In genomic region chr4:610411-611261, GRCh38 we compare ENCODE assay signal across 12 cellular contexts. TPM values are rescaled to one million over a fixed set of nuclear protein-coding genes. Genes with fewer than 3 reads are reported as not detected.
DNase-seq lines count a peak whose midpoint lies in the region; ATAC-seq, FAIRE-seq and TF ChIP-seq lines count a peak whose summit lies in the region.
"Had no signal": no experiment of that assay in that cellular context is flagged by ENCODE, and none has a peak within 500 bp of the region (broad histone marks: within the 10 kb centered on the region; RNA-seq: fewer than 3 reads in every experiment).

No MANE protein-coding gene starts in this region.

- H3K4me3 Mint-ChIP-seq in MCF 10A (ENCODE audit: unreplicated experiment) (no peak overlapping the region), WTC11 (no peak overlapping the region)
- H3K4me3 Mint-ChIP-seq: activated naive CD8-positive, alpha-beta T cell had no signal

- H3K27ac Mint-ChIP-seq in MCF 10A (ENCODE audit: low read depth, unreplicated experiment) (peak overlapping the region; percentile 70), WTC11 (no peak overlapping the region)
- H3K27ac Mint-ChIP-seq: activated naive CD8-positive, alpha-beta T cell had no signal

- BruUV-seq in MCF 10A (replicated peaks; lab: Mats Ljungman, UMichigan) (no TSS peak), HepG2 (replicated peaks; lab: Mats Ljungman, UMichigan) (no TSS peak)

- ATAC-seq in HepG2 (peak; percentile 48), WTC11 (no peak)

- peaks cover 5% of the 10 kb centered on the region; the same call in 1 of the 2 replicates for H3K9me3 ChIP-seq in HepG2 (ENCODE audit: low read length)

- no peaks in the 10 kb centered on the region for H3K4me1 ChIP-seq in HepG2 (ENCODE audit: insufficient read depth, low read length)

- H3K4me3 ChIP-seq in HepG2 (replicated peaks in 1 of 3; ENCODE audit: insufficient read depth in 1 of 3, low read depth in 2 of 3, low read length in 3 of 3): no peak overlapping the region
- H3K4me3 ChIP-seq: skin epidermis had no signal

- TF ChIP-seq EP300 in Ishikawa (IDR thresholded peaks at IDR 0.05; ENCODE audit: borderline replicate concordance) (no peak), HepG2 (IDR thresholded peaks at IDR 0.05; ENCODE audit: low read depth in 2 of 2, low read length in 2 of 2) (no peak), HepG2 (CRISPR knock-in tag; IDR thresholded peaks at IDR 0.05; ENCODE audit: borderline replicate concordance) (no peak)

- no peaks in the 10 kb centered on the region for H4K20me1 ChIP-seq in HepG2 (ENCODE audit: insufficient read depth, low read length)

- DNase-seq in DMS 273 (lab: John Stamatoyannopoulos, UW; ENCODE audit: unreplicated experiment): peak; percentile 93
- DNase-seq in MCF 10A (ENCODE audit: unreplicated experiment): peak; percentile 96
- no peak for DNase-seq in HepG2 (ENCODE audit: low spot score)
- DNase-seq in superior temporal gyrus (ENCODE audit: extremely low spot score): no peak
- DNase-seq in HuH-7.5 (ENCODE audit: low spot score): no peak
- no peak for DNase-seq in stimulated activated CD4-positive, alpha-beta T cell treated with anti-CD3 and anti-CD28 coated beads, Interleukin-4, amount 100 ng/mL, for 1 hour
- no peak for DNase-seq in WTC11 (ENCODE audit: low spot score)
- DNase-seq: MV-4-11 had no signal

- no peaks in the 10 kb centered on the region for H3K79me2 ChIP-seq in HepG2 (ENCODE audit: insufficient read depth, low read length)

- TF ChIP-seq CTCF in MCF 10A (IDR thresholded peaks at IDR 0.05; ENCODE audit: unreplicated experiment) (no peak), HepG2 (CRISPR knock-in tag; IDR thresholded peaks at IDR 0.05) (0 out of 2 replicates have a peak, but pooled peaks have one; percentile 8), WTC11 (IDR thresholded peaks at IDR 0.05) (no peak)

- in situ Hi-C loops in HepG2 (cut with HindIII; ENCODE audit: extremely low pct_ligation_motif_present, low pct_unique_long_range_greater_than_20kb): no loop called here

- H3K9me3 Mint-ChIP-seq in MCF 10A (ENCODE audit: unreplicated experiment) (peaks cover 9% of the 10 kb centered on the region), WTC11 (peaks cover 4% of the 10 kb centered on the region; the same call in 1 of the 2 replicates)

- POLR2A ChIA-PET in MCF 10A (lab: Yijun Ruan, JAX): interaction anchor here (0.6 to 2.2 kb wide), 11 partner anchors 11 to 377 kb away, joined by 3 to 23 read pairs (median 4); partner anchors contain the start of genes ATP5ME, IDUA and MYL5
- POLR2A ChIA-PET in HepG2 (lab: Yijun Ruan, JAX): no interaction called here
- POLR2A ChIA-PET in WTC11 (lab: Charles Lee): interaction anchor here (0.6 kb wide), 1 partner anchor 52 kb away, joined by 3 read pairs; no protein-coding TSS in a partner anchor

- H3K27me3 ChIP-seq in HepG2 (ENCODE audit: control insufficient read depth in 1 of 2, insufficient read depth in 2 of 2, low read length in 2 of 2): peaks cover 6 to 66% of the 10 kb centered on the region in 2 experiments

- TF ChIP-seq POLR2A in HepG2 (IDR thresholded peaks at IDR 0.05; ENCODE audit: insufficient read depth in 1 of 2, low read depth in 2 of 2, low read length in 2 of 2): no peak

- CTCF ChIA-PET in MCF 10A (lab: Yijun Ruan, JAX): interaction anchor here (0.6 to 1.2 kb wide), 6 partner anchors 64 to 109 kb away, joined by 3 to 5 read pairs (median 3); partner anchors contain the start of genes ATP5ME and MYL5
- CTCF ChIA-PET in HepG2 (lab: Yijun Ruan, JAX; ENCODE audit: low intra/inter-chr PET ratio, low total read pairs): no interaction called here
- CTCF ChIA-PET in WTC11 (lab: Charles Lee): interaction anchor here (1.1 kb wide), 1 partner anchor 64 kb away, joined by 3 read pairs; the partner anchor contains the start of genes ATP5ME and MYL5

- H3K4me1 Mint-ChIP-seq in MCF 10A (ENCODE audit: insufficient read depth, unreplicated experiment): peaks cover 23% of the 10 kb centered on the region
- no peaks in the 10 kb centered on the region for H3K4me1 Mint-ChIP-seq in WTC11

- no peak for TF ChIP-seq RAD21 in Ishikawa (IDR thresholded peaks at IDR 0.05; ENCODE audit: low read depth)
- TF ChIP-seq RAD21 in HepG2 (CRISPR knock-in tag; IDR thresholded peaks at IDR 0.05): no peak

- intact Hi-C loops in MCF 10A (cut with micrococcal nuclease) (no loop called here), HepG2 (cut with micrococcal nuclease; ENCODE audit: unreplicated experiment) (no loop called here)

- no peak overlapping the region for H3K4me2 ChIP-seq in HepG2 (ENCODE audit: low read depth, low read length)

- H3K36me3 ChIP-seq in HepG2 (replicated peaks in 1 of 2; ENCODE audit: control insufficient read depth in 1 of 2, insufficient read depth in 2 of 2, low read length in 2 of 2): no peaks in the 10 kb centered on the region

- no peak overlapping the region for H3K27ac ChIP-seq in HepG2 (ENCODE audit: extremely low read length, insufficient read depth, low read length)
- H3K27ac ChIP-seq: skin epidermis had no signal

- FAIRE-seq in HepG2 (lab: Jason Lieb, UNC): no peak

- H3K36me3 Mint-ChIP-seq in MCF 10A (ENCODE audit: insufficient read depth, unreplicated experiment): peaks cover 6% of the 10 kb centered on the region
- H3K36me3 Mint-ChIP-seq in WTC11: no peaks in the 10 kb centered on the region
- H3K36me3 Mint-ChIP-seq: activated naive CD8-positive, alpha-beta T cell had no signal

- no peak overlapping the region for H3K9ac ChIP-seq in HepG2 (ENCODE audit: insufficient read depth, low read depth, low read length)

- 29% methylated on average over 10 of the region's 10 CpGs for WGBS in HepG2 (ENCODE audit: low lambda C conversion rate)

- H3K27me3 Mint-ChIP-seq in MCF 10A (ENCODE audit: insufficient read depth, unreplicated experiment): peaks cover 35% of the 10 kb centered on the region
- peaks cover 9% of the 10 kb centered on the region for H3K27me3 Mint-ChIP-seq in WTC11 (ENCODE audit: low read depth)

- no peak overlapping the region for H2AFZ ChIP-seq in HepG2 (ENCODE audit: low read length)

TF ChIP-seq in HepG2, 621 proteins besides CTCF, POLR2A, EP300 and RAD21 (continues in another document):
- TF ChIP-seq MTF1 (CRISPR knock-in tag; IDR thresholded peaks at IDR 0.05) (no peak), KDM3A (CRISPR knock-in tag; IDR thresholded peaks at IDR 0.05; ENCODE audit: low read depth) (no peak)

TF ChIP-seq in WTC11, 78 proteins besides CTCF, POLR2A, EP300 and RAD21 (continues in another document):
- no peak for TF ChIP-seq CREM (CRISPR knock-in tag; IDR thresholded peaks at IDR 0.05)
- no peak for TF ChIP-seq CBFB (CRISPR knock-in tag; IDR thresholded peaks at IDR 0.05; ENCODE audit: low read depth)

RNA-seq across cellular contexts. Expression of gene PDE6B, which starts 14.7 kb away (rescaled TPM):
- total RNA-seq in MCF 10A (2022) (not detected in 2 replicates), HepG2 (2016; rRNA removed; fragmentation: Illumina TruSeq; extraction: Trizol) (0.38 TPM in 1 of 2 replicates, not detected in the other), WTC11 (2021) (7.1 to 13.1 TPM (median 13.0 TPM) in 3 replicates)
- total RNA-seq in HepG2 (2016; cell fraction: cytosol; rRNA removed; fragmentation: Illumina TruSeq; extraction: Trizol; ENCODE audit: low read depth): 0.20 TPM in 1 of 2 replicates, not detected in the other
- 0.09 TPM in 1 of 2 replicates, not detected in the other for total RNA-seq in HepG2 (2016; cell fraction: insoluble cytoplasmic fraction; rRNA removed; fragmentation: Illumina TruSeq; extraction: Trizol)
- total RNA-seq in HepG2 (2016; cell fraction: membrane; rRNA removed; fragmentation: Illumina TruSeq; extraction: Trizol): 0.25 TPM in 1 of 2 replicates, not detected in the other
- total RNA-seq in HepG2 (2016; cell fraction: nucleus; rRNA removed; fragmentation: Illumina TruSeq; extraction: Trizol): not detected in 2 replicates
- polyA plus RNA-seq in HepG2 (2011; rRNA removed): 0.38 and 0.40 TPM in 2 replicates
- polyA plus RNA-seq in HepG2 (2011; cell fraction: cytosol; rRNA removed): 0.43 and 0.62 TPM in 2 replicates
- 0.33 and 0.45 TPM in 2 replicates for polyA plus RNA-seq in HepG2 (2011; cell fraction: nucleus; rRNA removed)
- polyA plus RNA-seq in HepG2 (2012): 0.38 and 0.73 TPM in 2 replicates
- polyA plus RNA-seq in HepG2 (2016; cell fraction: cytosol; fragmentation: Illumina TruSeq; extraction: Trizol; ENCODE audit: low read depth): not detected in 2 replicates
- polyA plus RNA-seq in HepG2 (2016; cell fraction: insoluble cytoplasmic fraction; fragmentation: Illumina TruSeq; extraction: Trizol; ENCODE audit: low read depth): not detected in 2 replicates
- 0.13 TPM in 1 of 2 replicates, not detected in the other for polyA plus RNA-seq in HepG2 (2016; cell fraction: membrane; fragmentation: Illumina TruSeq; extraction: Trizol; ENCODE audit: low read depth)
- polyA plus RNA-seq in HepG2 (2016; cell fraction: nucleus; fragmentation: Illumina TruSeq; extraction: Trizol; ENCODE audit: insufficient read depth, low read depth): not detected in 2 replicates
- 0.32 TPM in 1 of 2 replicates, not detected in the other for polyA minus RNA-seq in HepG2 (2011; rRNA and poly(A)+ RNA removed; ENCODE audit: low replicate concordance)
- 0.69 and 1.3 TPM in 2 replicates for polyA minus RNA-seq in HepG2 (2011; cell fraction: cytosol; rRNA and poly(A)+ RNA removed)
- 0.37 and 1.3 TPM in 2 replicates for polyA minus RNA-seq in HepG2 (2011; cell fraction: nucleus; rRNA and poly(A)+ RNA removed)

RNA-seq across cellular contexts. Expression of gene TMEM271, which starts 34.5 kb away (rescaled TPM):
- total RNA-seq in MCF 10A (2022): not detected in 2 replicates
- total RNA-seq in HepG2 (2016; rRNA removed; fragmentation: Illumina TruSeq; extraction: Trizol): not detected in 2 replicates
- total RNA-seq in HepG2 (2016; cell fraction: cytosol; rRNA removed; fragmentation: Illumina TruSeq; extraction: Trizol; ENCODE audit: low read depth): not detected in 2 replicates
- total RNA-seq in HepG2 (2016; cell fraction: insoluble cytoplasmic fraction; rRNA removed; fragmentation: Illumina TruSeq; extraction: Trizol): not detected in 2 replicates
- total RNA-seq in HepG2 (2016; cell fraction: membrane; rRNA removed; fragmentation: Illumina TruSeq; extraction: Trizol): not detected in 2 replicates
- not detected in 2 replicates for total RNA-seq in HepG2 (2016; cell fraction: nucleus; rRNA removed; fragmentation: Illumina TruSeq; extraction: Trizol)
- polyA plus RNA-seq in HepG2 (2011; rRNA removed): not detected in 2 replicates
- 0.04 TPM in 1 of 2 replicates, not detected in the other for polyA plus RNA-seq in HepG2 (2011; cell fraction: cytosol; rRNA removed)
- not detected in 2 replicates for polyA plus RNA-seq in HepG2 (2011; cell fraction: nucleus; rRNA removed)
- 0.05 TPM in 1 of 2 replicates, not detected in the other for polyA plus RNA-seq in HepG2 (2012)
- polyA plus RNA-seq in HepG2 (2016; cell fraction: cytosol; fragmentation: Illumina TruSeq; extraction: Trizol; ENCODE audit: low read depth): not detected in 2 replicates
- not detected in 2 replicates for polyA plus RNA-seq in HepG2 (2016; cell fraction: insoluble cytoplasmic fraction; fragmentation: Illumina TruSeq; extraction: Trizol; ENCODE audit: low read depth)
- polyA plus RNA-seq in HepG2 (2016; cell fraction: membrane; fragmentation: Illumina TruSeq; extraction: Trizol; ENCODE audit: low read depth): not detected in 2 replicates
- not detected in 2 replicates for polyA plus RNA-seq in HepG2 (2016; cell fraction: nucleus; fragmentation: Illumina TruSeq; extraction: Trizol; ENCODE audit: insufficient read depth, low read depth)
- polyA minus RNA-seq in HepG2 (2011; rRNA and poly(A)+ RNA removed; ENCODE audit: low replicate concordance): not detected in 2 replicates
- polyA minus RNA-seq in HepG2 (2011; cell fraction: cytosol; rRNA and poly(A)+ RNA removed): not detected in 2 replicates
- polyA minus RNA-seq in HepG2 (2011; cell fraction: nucleus; rRNA and poly(A)+ RNA removed): not detected in 2 replicates
- 0.14 to 0.31 TPM (median 0.16 TPM) in 3 replicates for total RNA-seq in WTC11 (2021)
- total RNA-seq: T-helper 2 cell treated with Interferon-gamma antibody and Interleukin-4, amounts not matched to agents 100 ng/mL and 5 ng/mL, for 36 hours had no signal

Comparison
In these comparisons a context has a peak if more than half of its experiments do, and no peak if none do; other contexts are left out.
1. DNase-seq: peak in DMS 273 (single experiment) and MCF 10A (single experiment); none in HepG2 (single experiment), superior temporal gyrus (single experiment), HuH-7.5 (single experiment), stimulated activated CD4-positive, alpha-beta T cell treated with anti-CD3 and anti-CD28 coated beads, Interleukin-4, amount 100 ng/mL, for 1 hour (single experiment) and WTC11 (single experiment).